ENCODE assay signal across 8 cellular contexts in the genomic region with DNA sequence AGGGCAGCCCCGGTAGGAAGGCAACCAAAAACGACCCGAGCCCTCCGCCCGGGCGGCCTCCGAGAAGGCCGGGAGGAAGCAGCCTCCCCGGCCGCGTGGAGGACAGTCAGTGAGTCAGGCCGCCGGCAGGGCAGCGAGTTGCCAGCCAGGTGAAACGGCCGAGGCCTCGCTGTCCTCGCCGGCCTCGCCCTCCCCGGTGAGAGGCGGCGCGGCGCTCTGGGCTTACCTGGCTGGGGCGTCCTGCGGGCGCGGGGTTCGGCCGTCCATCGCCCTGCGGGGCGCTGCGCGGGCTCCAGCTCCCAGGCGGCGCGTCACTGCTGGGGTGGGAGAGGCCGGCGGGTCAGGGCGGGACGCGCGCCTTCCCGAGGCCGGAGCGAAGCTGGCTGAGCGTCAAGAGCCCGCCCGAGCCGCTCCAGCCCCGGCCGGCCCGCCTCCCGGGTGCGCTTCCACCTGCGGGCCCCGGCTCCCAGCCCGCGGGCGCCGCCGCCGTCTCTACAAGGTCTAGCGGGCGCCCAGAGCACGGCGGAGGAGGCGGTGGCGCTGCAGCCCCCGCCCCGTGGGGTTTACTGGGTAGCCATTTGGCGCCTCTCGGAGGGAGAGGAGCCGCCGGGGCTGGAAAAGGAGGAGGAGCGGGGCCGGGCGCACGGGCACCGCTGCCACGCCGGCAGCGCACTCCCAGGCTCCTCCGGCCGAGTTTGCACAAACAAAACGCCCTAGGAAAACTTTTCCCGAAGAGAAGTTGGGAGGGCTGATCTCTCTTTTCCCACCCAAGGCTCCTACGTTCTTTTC.
DNase-seq lines count a peak whose midpoint lies in the region; ATAC-seq and TF ChIP-seq lines count a peak whose summit lies in the region.

No MANE protein-coding gene starts in this region.

- TF ChIP-seq EP300 in Ishikawa (IDR thresholded peaks at IDR 0.05; ENCODE audit: borderline replicate concordance) = no peak

- H3K27ac ChIP-seq in SK-N-MC (no peak overlapping the region; the same call in 1 of the 2 replicates), cingulate gyrus (ENCODE audit: low read depth, low read length) (peak overlapping the region; percentile 76)

- H3K9ac ChIP-seq in SK-N-MC (ENCODE audit: insufficient read length) = peak overlapping the region; percentile 84

- no peaks in the 10 kb centered on the region for H3K9me3 ChIP-seq in SK-N-MC (ENCODE audit: low read depth, low read length)

- DNase-seq in NCI-H187 (lab: John Stamatoyannopoulos, UW) (peak; percentile 11 to 24), NCI-H187 treated with DMSO at 0.1 percent for 48 hours (lab: John Stamatoyannopoulos, UW) (no peak), SK-N-MC (ENCODE audit: low read depth, low spot score) (no peak), kidney tubule cell (ENCODE audit: low spot score) (peak; percentile 80)
- DNase-seq in stimulated activated CD4-positive, alpha-beta T cell treated with anti-CD3 and anti-CD28 coated beads, Interleukin-1b, Interleukin-23, amount 100 ng/mL, for 48 hours = peak; percentile 9

- H3K36me3 ChIP-seq in SK-N-MC (ENCODE audit: insufficient read depth, low read length) = no peaks in the 10 kb centered on the region

- ATAC-seq in GM21737 (IDR thresholded peaks at IDR 0.05; ENCODE audit: unreplicated experiment) = peak; percentile 51

- peak overlapping the region; percentile 93 for H3K4me3 ChIP-seq in SK-N-MC

- TF ChIP-seq RAD21 in Ishikawa (IDR thresholded peaks at IDR 0.05; ENCODE audit: low read depth) = no peak; the same call in 1 of the 2 replicates

TF ChIP-seq in Ishikawa, 13 proteins besides CTCF, POLR2A, EP300 and RAD21:
- TF ChIP-seq YY1 (IDR thresholded peaks at IDR 0.05; ENCODE audit: low read depth) (peak; percentile 25; the same call in 1 of the 2 replicates), TCF12 (IDR thresholded peaks at IDR 0.05; ENCODE audit: low read depth) (0 out of 2 replicates have a peak, but pooled peaks have one; percentile 27)
- TF ChIP-seq, protein P1, sequence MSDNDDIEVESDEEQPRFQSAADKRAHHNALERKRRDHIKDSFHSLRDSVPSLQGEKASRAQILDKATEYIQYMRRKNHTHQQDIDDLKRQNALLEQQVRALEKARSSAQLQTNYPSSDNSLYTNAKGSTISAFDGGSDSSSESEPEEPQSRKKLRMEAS (IDR thresholded peaks at IDR 0.05) = peak; percentile 56
- TF ChIP-seq, protein P2, sequence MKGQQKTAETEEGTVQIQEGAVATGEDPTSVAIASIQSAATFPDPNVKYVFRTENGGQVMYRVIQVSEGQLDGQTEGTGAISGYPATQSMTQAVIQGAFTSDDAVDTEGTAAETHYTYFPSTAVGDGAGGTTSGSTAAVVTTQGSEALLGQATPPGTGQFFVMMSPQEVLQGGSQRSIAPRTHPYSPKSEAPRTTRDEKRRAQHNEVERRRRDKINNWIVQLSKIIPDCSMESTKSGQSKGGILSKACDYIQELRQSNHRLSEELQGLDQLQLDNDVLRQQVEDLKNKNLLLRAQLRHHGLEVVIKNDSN (IDR thresholded peaks at IDR 0.05) = no peak

Comparison
In these comparisons a context has a peak if more than half of its experiments do, and no peak if none do; other contexts are left out.
1. DNase-seq: peak in NCI-H187 (2 of 2), kidney tubule cell (single experiment) and stimulated activated CD4-positive, alpha-beta T cell treated with anti-CD3 and anti-CD28 coated beads, Interleukin-1b, Interleukin-23, amount 100 ng/mL, for 48 hours (single experiment); none in NCI-H187 treated with DMSO at 0.1 percent for 48 hours (single experiment) and SK-N-MC (single experiment).